In the genomic region with DNA sequence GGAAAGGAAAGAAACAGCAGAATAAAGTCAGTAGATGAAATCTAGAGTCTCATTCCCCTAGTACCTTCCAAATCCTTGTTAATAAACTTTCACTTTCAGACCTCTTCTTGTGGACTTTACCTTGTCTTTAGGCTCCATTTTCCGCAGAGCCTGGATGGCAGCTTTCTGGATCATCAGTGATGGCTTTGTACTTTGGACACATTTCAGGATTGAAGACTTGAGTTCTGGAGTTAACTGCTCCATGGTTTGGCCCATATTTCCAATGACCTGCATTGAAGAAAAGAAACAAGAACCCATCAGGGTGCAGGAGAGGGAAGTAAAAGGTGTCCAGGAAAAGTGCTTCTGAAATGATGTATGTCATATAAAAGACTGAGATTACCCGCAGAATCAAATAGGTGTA, we compare ENCODE assay signal across 12 cellular contexts. TPM values are rescaled to one million over a fixed set of nuclear protein-coding genes. Genes with fewer than 3 reads are reported as not detected.
"Had no signal": no experiment of that assay in that cellular context is flagged by ENCODE, and none has a peak within 500 bp of the region (broad histone marks: within the 10 kb centered on the region; RNA-seq: fewer than 3 reads in every experiment).

No MANE protein-coding gene starts in this region.

- FAIRE-seq: H1, H54 had no signal

- H3K9ac ChIP-seq: GM23248 had no signal

- H3K36me3 ChIP-seq: HAP-1 had no signal

- H2AFZ ChIP-seq: GM23248, GM23338 had no signal

- DNase-seq: GM23248, GOT3, H7, H9, HCEC 1CT, HFFc6 had no signal

- H3K9me3 ChIP-seq: HAP-1 had no signal

- H3K4me2 ChIP-seq: GM23338 had no signal

- H3K27ac ChIP-seq: GM23248 had no signal

- ATAC-seq: GM23338, HCT116 had no signal

- H3K4me3 ChIP-seq: GM23248, GM23338, HAP-1 had no signal

RNA-seq across cellular contexts. Expression of a gene that starts 14.4 kb away (rescaled TPM):
- total RNA-seq: GM23248, H4, HFFc6 had no signal
- polyA plus RNA-seq: GM23248 had no signal
